ENCODE assay signal across 12 cellular contexts in the genomic region with DNA sequence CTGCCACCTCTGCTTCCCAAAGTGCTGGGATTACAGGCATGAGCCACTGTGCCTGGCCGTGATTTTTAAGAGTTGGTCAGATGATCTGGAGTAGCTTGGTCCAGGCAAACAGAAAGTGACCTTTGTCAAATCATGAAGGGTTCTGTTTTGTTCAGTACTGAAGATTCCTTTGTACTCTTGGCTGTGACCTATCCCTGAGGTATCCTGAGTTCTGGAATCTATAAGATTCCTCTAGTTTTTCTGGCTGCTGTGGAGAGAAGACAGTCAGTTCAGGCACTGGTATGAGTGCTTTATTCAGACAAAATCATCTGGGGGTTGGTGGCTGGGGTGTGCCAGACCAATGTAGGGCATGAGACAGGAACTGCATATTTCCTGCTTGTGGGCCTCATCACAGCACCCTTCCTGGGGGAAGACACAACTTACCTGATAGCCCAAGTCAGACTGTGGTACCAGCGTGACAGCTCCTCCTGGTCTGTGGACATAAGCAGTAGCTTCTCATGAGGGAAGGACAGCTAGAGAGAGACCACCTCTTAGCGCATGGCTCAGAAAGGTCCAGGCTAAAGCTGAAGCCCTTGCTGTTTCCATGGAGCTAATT. TPM values are rescaled to one million over a fixed set of nuclear protein-coding genes. Genes with fewer than 3 reads are reported as not detected.
DNase-seq lines count a peak whose midpoint lies in the region; ATAC-seq and TF ChIP-seq lines count a peak whose summit lies in the region.
"Had no signal": no experiment of that assay in that cellular context is flagged by ENCODE, and none has a peak within 500 bp of the region (broad histone marks: within the 10 kb centered on the region; RNA-seq: fewer than 3 reads in every experiment).

No MANE protein-coding gene starts in this region.

- H3K36me3 ChIP-seq in cardiac muscle cell (no peaks in the 10 kb centered on the region), lower lobe of right lung (peaks cover 21% of the 10 kb centered on the region)

- intact Hi-C loops in Right ventricle myocardium inferior (cut with DNase I) (loop anchor here (2.0 kb wide), 1 partner anchor 29 kb away; no protein-coding TSS in a partner anchor), lower lobe of right lung (cut with DNase I) (no loop called here)

- peaks cover 19% of the 10 kb centered on the region for H3K4me1 ChIP-seq in cardiac muscle cell (ENCODE audit: low read depth)
- H3K4me1 ChIP-seq in lower lobe of right lung: peaks cover 48% of the 10 kb centered on the region

- DNase-seq in cardiac muscle cell (ENCODE audit: low read depth in 1 of 2, low spot score in 1 of 2): no peak
- no peak for DNase-seq in Right ventricle myocardium inferior (ENCODE audit: missing footprints)
- peak; percentile 78 for DNase-seq in activated effector memory CD4-positive, alpha-beta T cell treated with anti-CD3 and anti-CD28 coated beads, Interleukin-2, amount 50 U/mL, for 16 hours
- no peak for DNase-seq in lower lobe of right lung
- no peak for DNase-seq in type B pancreatic cell (ENCODE audit: extremely low spot score, unreplicated experiment)
- DNase-seq in NCI-H526 (lab: John Stamatoyannopoulos, UW): no peak
- DNase-seq in NCI-H1436 treated with DMSO at 0.1 percent for 48 hours (lab: John Stamatoyannopoulos, UW): no peak
- no peak for DNase-seq in mucosa of gallbladder (ENCODE audit: low spot score)

- H3K27ac ChIP-seq in cardiac muscle cell (peak overlapping the region; percentile 99), lower lobe of right lung (peak overlapping the region; percentile 33)
- H3K27ac ChIP-seq: C4-2B had no signal

- no peak for ATAC-seq in Right ventricle myocardium inferior
- ATAC-seq in lower lobe of right lung: no peak

- H3K4me1 Mint-ChIP-seq in type B pancreatic cell (ENCODE audit: unreplicated experiment): peaks cover 57% of the 10 kb centered on the region

- no peak overlapping the region for H3K4me3 ChIP-seq in cardiac muscle cell
- H3K4me3 ChIP-seq in lower lobe of right lung: no peak overlapping the region

- no peaks in the 10 kb centered on the region for H3K27me3 ChIP-seq in cardiac muscle cell
- H3K27me3 ChIP-seq in lower lobe of right lung (ENCODE audit: low read depth): no peaks in the 10 kb centered on the region

- H3K9me3 Mint-ChIP-seq in type B pancreatic cell: no peaks in the 10 kb centered on the region

- H3K4me3 Mint-ChIP-seq in type B pancreatic cell: peak overlapping the region; percentile 30

- TF ChIP-seq CTCF in cardiac muscle cell (IDR thresholded peaks at IDR 0.05; ENCODE audit: low read depth, low read length) (no peak), lower lobe of right lung (IDR thresholded peaks at IDR 0.05) (no peak), type B pancreatic cell (conservative IDR thresholded peaks at IDR 0.05) (no peak)

- H3K27ac Mint-ChIP-seq in type B pancreatic cell: peak overlapping the region; percentile 65

- H3K27me3 Mint-ChIP-seq in type B pancreatic cell: peaks cover 6% of the 10 kb centered on the region

- H3K9me3 ChIP-seq in cardiac muscle cell (ENCODE audit: low read depth) (no peaks in the 10 kb centered on the region), lower lobe of right lung (no peaks in the 10 kb centered on the region)

- peaks cover 12% of the 10 kb centered on the region for H3K36me3 Mint-ChIP-seq in type B pancreatic cell

RNA-seq across cellular contexts. Expression of a gene that starts 3.1 kb away (rescaled TPM):
- total RNA-seq in cardiac muscle cell: 1.5 and 12.6 TPM in 2 replicates
- polyA plus RNA-seq in cardiac muscle cell: 5.6 and 36.9 TPM in 2 replicates
- total RNA-seq in Right ventricle myocardium inferior: 0.22 TPM
- total RNA-seq in lower lobe of right lung: 1.2 TPM
- total RNA-seq in type B pancreatic cell (ENCODE audit: low replicate concordance): 7.1 and 14.2 TPM in 2 replicates
- 6.4 TPM for total RNA-seq in mucosa of gallbladder

RNA-seq across cellular contexts. Expression of a gene that starts 3.8 kb away (rescaled TPM):
- total RNA-seq in cardiac muscle cell (26.5 and 29.3 TPM in 2 replicates), Right ventricle myocardium inferior (58.6 TPM), lower lobe of right lung (28.9 TPM), type B pancreatic cell (ENCODE audit: low replicate concordance) (15.6 and 17.2 TPM in 2 replicates), mucosa of gallbladder (59.2 TPM)
- 68.5 and 75.1 TPM in 2 replicates for polyA plus RNA-seq in cardiac muscle cell

RNA-seq across cellular contexts. Expression of a gene that starts 4.0 kb away (rescaled TPM):
- 6,299 and 17,487 TPM in 2 replicates for total RNA-seq in cardiac muscle cell
- polyA plus RNA-seq in cardiac muscle cell: not detected in 2 replicates
- 15,747 TPM for total RNA-seq in Right ventricle myocardium inferior
- 24,340 TPM for total RNA-seq in lower lobe of right lung
- 16,039 and 18,328 TPM in 2 replicates for total RNA-seq in type B pancreatic cell (ENCODE audit: low replicate concordance)
- total RNA-seq in mucosa of gallbladder: 17,824 TPM

RNA-seq across cellular contexts. Expression of a gene that starts 11.1 kb away (rescaled TPM):
- total RNA-seq in cardiac muscle cell: not detected in 2 replicates
- polyA plus RNA-seq in cardiac muscle cell: 0.21 and 0.46 TPM in 2 replicates
- not detected for total RNA-seq in Right ventricle myocardium inferior
- total RNA-seq in lower lobe of right lung: 1.5 TPM
- total RNA-seq in type B pancreatic cell (ENCODE audit: low replicate concordance): not detected in 2 replicates
- total RNA-seq in mucosa of gallbladder: 2.7 TPM
- total RNA-seq: glomerular endothelial cell, M059J, RPMI7951 had no signal

RNA-seq across cellular contexts. Expression of a gene that starts 11.9 kb away (rescaled TPM):
- 2.4 and 3.1 TPM in 2 replicates for total RNA-seq in cardiac muscle cell
- 2.6 and 4.9 TPM in 2 replicates for polyA plus RNA-seq in cardiac muscle cell
- total RNA-seq in Right ventricle myocardium inferior: 0.30 TPM
- total RNA-seq in lower lobe of right lung: not detected
- total RNA-seq in type B pancreatic cell (ENCODE audit: low replicate concordance): 1.5 TPM in 1 of 2 replicates, not detected in the other
- 777 TPM for total RNA-seq in mucosa of gallbladder
- total RNA-seq: glomerular endothelial cell had no signal
